Comparison of ENCODE assay signal across 8 cellular contexts in the genomic region with DNA sequence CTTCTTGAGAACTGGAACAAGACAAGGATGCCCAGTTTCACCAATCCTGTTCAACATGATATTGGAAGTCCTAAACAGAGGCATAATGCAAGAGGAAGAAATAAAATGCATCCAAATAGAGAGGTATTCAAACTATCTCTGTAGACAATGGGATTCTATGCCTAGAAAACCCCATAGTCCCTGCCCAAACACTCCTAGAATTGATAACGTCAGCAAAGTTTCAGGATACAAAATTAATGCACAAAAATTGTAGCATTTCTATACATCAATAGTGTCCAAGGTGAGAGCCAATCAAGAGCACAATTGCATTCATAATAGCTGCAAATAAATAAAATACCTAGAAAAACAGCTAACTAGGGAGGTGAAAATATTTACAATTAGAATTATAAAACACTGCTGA.
"Had no signal": no experiment of that assay in that cellular context is flagged by ENCODE, and none has a peak within 500 bp of the region (broad histone marks: within the 10 kb centered on the region; RNA-seq: fewer than 3 reads in every experiment).

No MANE protein-coding gene starts in this region.

- ATAC-seq: GM12878 had no signal

- H3K4me3 ChIP-seq: GM12878 had no signal

- FAIRE-seq: G401.6, GM12878, GM12891, GM12892, GM18507, GM19239 had no signal

- DNase-seq: GDM1, GF-D8 had no signal
